ENCODE assay signal across 13 cellular contexts in the genomic region with DNA sequence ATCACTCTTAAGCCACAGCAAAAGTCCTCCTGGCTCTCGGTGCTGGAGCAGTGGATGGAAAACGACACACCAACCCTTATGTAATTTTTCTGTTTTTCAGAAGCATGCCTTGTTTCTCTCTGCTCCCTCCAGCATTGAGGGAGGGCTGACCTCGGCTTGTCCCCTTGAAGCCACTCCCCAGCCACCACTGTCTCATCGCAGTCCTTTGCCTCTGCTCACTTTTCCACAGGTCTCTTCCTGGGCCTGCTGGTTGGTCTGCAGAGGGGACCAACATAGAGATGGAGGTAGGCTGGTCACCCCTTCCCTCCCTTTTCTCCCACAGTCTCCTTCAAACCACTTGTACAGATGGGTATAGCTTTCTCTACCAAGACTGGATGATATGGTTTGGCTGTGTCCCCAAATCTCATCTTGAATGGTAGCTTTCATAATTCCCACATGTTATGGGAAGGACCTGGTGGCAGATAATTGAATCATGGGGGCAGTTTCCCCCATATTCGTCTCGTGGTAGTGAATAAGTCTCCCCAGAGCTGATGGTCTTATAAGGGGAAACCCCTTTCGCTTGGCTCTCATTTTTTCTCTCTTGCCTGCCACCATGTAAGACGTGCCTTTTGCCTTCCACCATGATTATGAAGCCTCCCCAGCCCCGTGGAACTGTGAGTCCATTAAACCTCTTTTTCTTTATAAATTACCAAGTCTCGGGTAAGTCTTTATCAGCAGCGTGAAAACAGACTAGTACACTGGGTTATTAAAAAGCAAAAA. TPM values are rescaled to one million over a fixed set of nuclear protein-coding genes. Genes with fewer than 3 reads are reported as not detected.
DNase-seq lines count a peak whose midpoint lies in the region; ATAC-seq, FAIRE-seq and TF ChIP-seq lines count a peak whose summit lies in the region.
"Had no signal": no experiment of that assay in that cellular context is flagged by ENCODE, and none has a peak within 500 bp of the region (broad histone marks: within the 10 kb centered on the region; RNA-seq: fewer than 3 reads in every experiment).

No MANE protein-coding gene starts in this region.

- ATAC-seq in HG02885 (IDR thresholded peaks at IDR 0.05; ENCODE audit: poor library complexity, unreplicated experiment) (no peak), HG03045 (IDR thresholded peaks at IDR 0.05; ENCODE audit: unreplicated experiment) (no peak)

- peaks cover 3% of the 10 kb centered on the region in 2 donors for H3K27me3 Mint-ChIP-seq in CD4-positive, alpha-beta memory T cell
- H3K27me3 Mint-ChIP-seq in brain (peaks cover 4% of the 10 kb centered on the region), neural crest cell (ENCODE audit: low read depth) (no peaks in the 10 kb centered on the region)

- H3K27ac ChIP-seq in CD4-positive, alpha-beta memory T cell (ENCODE audit: low read depth, low read length), result no peak overlapping the region
- no peak overlapping the region for H3K27ac ChIP-seq in KMS-11
- H3K27ac ChIP-seq: epithelial cell of prostate had no signal

- TF ChIP-seq POLR2A in H54 (IDR thresholded peaks at IDR 0.05; ENCODE audit: low read depth, low read length), result no peak

- intact Hi-C loops in CD4-positive, alpha-beta memory T cell (cut with micrococcal nuclease), result loop anchor here (1.0 to 5.0 kb wide), 2 partner anchors 65 to 149 kb away; partner anchors contain the start of genes NPC1 and RMC1

- no peaks in the 10 kb centered on the region for H3K36me3 ChIP-seq in CD4-positive, alpha-beta memory T cell (ENCODE audit: insufficient read depth, low read length)
- H3K36me3 ChIP-seq in KMS-11 (ENCODE audit: insufficient read depth), result no peaks in the 10 kb centered on the region

- POLR2A ChIA-PET in CD4-positive, alpha-beta memory T cell (lab: Charles Lee; ENCODE audit: partially characterized antibody), result interaction anchor here (1.9 kb wide), 1 partner anchor 15 kb away, joined by 15 read pairs; the partner anchor contains the start of gene RIOK3

- no peaks in the 10 kb centered on the region for H3K9me3 ChIP-seq in CD4-positive, alpha-beta memory T cell (ENCODE audit: control insufficient read depth in 1 of 2, low read length in 2 of 2)

- no peak for FAIRE-seq in H54 (lab: Jason Lieb, UNC)

- H2AFZ ChIP-seq in KMS-11 (ENCODE audit: low read depth), result peak overlapping the region; percentile 92

- H3K9ac ChIP-seq in KMS-11, result no peak overlapping the region

- no peak for DNase-seq in CD4-positive, alpha-beta memory T cell
- DNase-seq in neural crest cell (ENCODE audit: low read depth, low spot score), result no peak
- DNase-seq in cerebellar nuclear complex (lab: John Stamatoyannopoulos, UW), result no peak
- DNase-seq in H54 (ENCODE audit: insufficient read length, low spot score), result no peak
- DNase-seq: activated effector memory CD4-positive, alpha-beta T cell treated with Interleukin-2 at 50 U/mL for 16 hours; left cardiac atrium; NCI-H2107; SIG-M5 had no signal

- H3K4me3 Mint-ChIP-seq in CD4-positive, alpha-beta memory T cell, result peak overlapping the region; percentile 54 to 90 (median 90)
- H3K4me3 Mint-ChIP-seq in brain, result peak overlapping the region; percentile 95 to 98 (median 98)
- peak overlapping the region; percentile 97 for H3K4me3 Mint-ChIP-seq in neural crest cell

- peaks cover 7 to 16% (median 11%) of the 10 kb centered on the region in 4 donors for H3K4me1 Mint-ChIP-seq in CD4-positive, alpha-beta memory T cell
- H3K4me1 Mint-ChIP-seq in brain (peaks cover 21% of the 10 kb centered on the region), neural crest cell (peaks cover 18% of the 10 kb centered on the region)

- peaks cover 8% of the 10 kb centered on the region; the same call in 1 of the 2 replicates for H3K79me2 ChIP-seq in KMS-11 (ENCODE audit: insufficient read depth, low read depth)

- no peaks in the 10 kb centered on the region for H3K36me3 Mint-ChIP-seq in CD4-positive, alpha-beta memory T cell
- H3K36me3 Mint-ChIP-seq in brain (no peaks in the 10 kb centered on the region), neural crest cell (ENCODE audit: low read depth) (no peaks in the 10 kb centered on the region)

- no peaks in the 10 kb centered on the region for H4K20me1 ChIP-seq in KMS-11 (ENCODE audit: insufficient read depth)

- CTCF ChIA-PET in CD4-positive, alpha-beta memory T cell (lab: Charles Lee; ENCODE audit: partially characterized antibody), result interaction anchor here (0.6 kb wide), 2 partner anchors 402 to 920 kb away, joined by 3 to 4 read pairs; no protein-coding TSS in a partner anchor

- TF ChIP-seq CTCF in KMS-11 (conservative IDR thresholded peaks at IDR 0.05; ENCODE audit: low read depth, low read length) (no peak), brain (conservative IDR thresholded peaks at IDR 0.05) (no peak), neural crest cell (conservative IDR thresholded peaks at IDR 0.05) (no peak)

- no peak overlapping the region for H3K27ac Mint-ChIP-seq in CD4-positive, alpha-beta memory T cell
- H3K27ac Mint-ChIP-seq in brain (peak overlapping the region in 1 of 5 experiments; percentile 52), neural crest cell (ENCODE audit: unreplicated experiment) (no peak overlapping the region)

- no peaks in the 10 kb centered on the region for H3K27me3 ChIP-seq in CD4-positive, alpha-beta memory T cell (ENCODE audit: insufficient read depth, low read length)
- H3K27me3 ChIP-seq in KMS-11 (ENCODE audit: insufficient read depth, low read depth), result no peaks in the 10 kb centered on the region

- H3K4me1 ChIP-seq in CD4-positive, alpha-beta memory T cell (ENCODE audit: insufficient read depth, low read length), result peaks cover 16% of the 10 kb centered on the region
- H3K4me1 ChIP-seq in KMS-11 (ENCODE audit: low read depth, poor library complexity, severe bottlenecking), result peaks cover 19% of the 10 kb centered on the region

- peak overlapping the region in 1 of 2 donors; percentile 89 for H3K4me3 ChIP-seq in CD4-positive, alpha-beta memory T cell (ENCODE audit: low read length in 2 of 2)
- no peak overlapping the region for H3K4me3 ChIP-seq in KMS-11 (IDR thresholded peaks at IDR 0.05; ENCODE audit: insufficient read depth, low read depth, low read length)

- H3K4me2 ChIP-seq in KMS-11, result peak overlapping the region; percentile 64

- no peaks in the 10 kb centered on the region for H3K9me3 Mint-ChIP-seq in CD4-positive, alpha-beta memory T cell
- H3K9me3 Mint-ChIP-seq in brain (peaks cover 0 to 3% (median 0%) of the 10 kb centered on the region in 5 experiments), neural crest cell (no peaks in the 10 kb centered on the region)

RNA-seq across cellular contexts. Expression of gene RIOK3, which starts 14.3 kb away (rescaled TPM):
- 10 to 100 TPM; 73.2 to 84.4 TPM for total RNA-seq in CD4-positive, alpha-beta memory T cell
- polyA plus RNA-seq in CD4-positive, alpha-beta memory T cell, result 10 to 100 TPM; 36.6 to 39.1 TPM
- 30.8 TPM for polyA plus RNA-seq in brain (ENCODE audit: insufficient read depth, low read depth, low replicate concordance)
- total RNA-seq in neural crest cell, result 35.3 and 39.4 TPM in 2 replicates
